ENCODE assay signal across 19 cellular contexts in genomic region chr2:187435078-187435477, GRCh38.
"Had no signal": no experiment of that assay in that cellular context is flagged by ENCODE, and none has a peak within 500 bp of the region (broad histone marks: within the 10 kb centered on the region; RNA-seq: fewer than 3 reads in every experiment).

No MANE protein-coding gene starts in this region.

- H3K4me3 ChIP-seq: prostate gland, right atrium auricular region, upper lobe of right lung had no signal

- H3K27ac ChIP-seq: epithelial cell of prostate, prostate gland, right atrium auricular region, upper lobe of right lung had no signal

- H3K27ac Mint-ChIP-seq: activated CD4-positive, alpha-beta memory T cell treated with anti-CD3 and anti-CD28 coated beads for 36 hours; activated CD4-positive, alpha-beta T cell treated with anti-CD3 and anti-CD28 coated beads for 36 hours; activated naive CD8-positive, alpha-beta T cell; activated T-helper 1 cell treated with anti-CD3 and anti-CD28 coated beads, Interleukin-12 subunit alpha, Interleukin-12 subunit beta, Interleukin-2, Interleukin-4 antibody, amounts not matched to agents 30 ng/mL and 10 ng/mL and 1 ng/mL, durations not matched to agents 14 hours and 24 hours and 36 hours; dendritic cell treated with granulocyte-macrophage colony-stimulating factor and Interleukin-4, amounts not matched to agents 40 ng/mL and 50 ng/mL, for 4 days; effector memory CD8-positive, alpha-beta T cell; naive thymus-derived CD8-positive, alpha-beta T cell; T-helper 1 cell treated with Interleukin-12 subunit alpha and Interleukin-12 subunit beta and Interleukin-4 antibody, amounts not matched to agents 30 μg/mL and 1 μg/mL, for 36 hours had no signal

- H3K9me3 Mint-ChIP-seq: activated CD4-positive, alpha-beta memory T cell treated with anti-CD3 and anti-CD28 coated beads for 36 hours; activated T-helper 1 cell treated with anti-CD3 and anti-CD28 coated beads, Interleukin-12 subunit alpha, Interleukin-12 subunit beta, Interleukin-2, Interleukin-4 antibody, amounts not matched to agents 30 ng/mL and 10 ng/mL and 1 ng/mL, durations not matched to agents 14 hours and 24 hours and 36 hours; dendritic cell treated with granulocyte-macrophage colony-stimulating factor and Interleukin-4, amounts not matched to agents 40 ng/mL and 50 ng/mL, for 4 days; naive thymus-derived CD8-positive, alpha-beta T cell; T-helper 1 cell treated with Interleukin-12 subunit alpha and Interleukin-12 subunit beta and Interleukin-4 antibody, amounts not matched to agents 30 μg/mL and 1 μg/mL, for 36 hours had no signal

- H3K36me3 Mint-ChIP-seq: activated CD4-positive, alpha-beta memory T cell treated with anti-CD3 and anti-CD28 coated beads for 36 hours; activated naive CD8-positive, alpha-beta T cell; naive thymus-derived CD8-positive, alpha-beta T cell had no signal

- ATAC-seq: activated CD4-positive, alpha-beta T cell treated with anti-CD3 and anti-CD28 coated beads for 36 hours; effector memory CD8-positive, alpha-beta T cell; left ventricle myocardium superior; upper lobe of right lung had no signal

- FAIRE-seq: frontal cortex had no signal

- H3K36me3 ChIP-seq: prostate gland, right atrium auricular region, upper lobe of right lung had no signal

- DNase-seq: activated CD4-positive, alpha-beta memory T cell treated with anti-CD3 and anti-CD28 coated beads for 36 hours; activated CD4-positive, alpha-beta T cell treated with anti-CD3 and anti-CD28 coated beads for 36 hours; activated gamma-delta T cell treated with Interleukin-2 at 50 U/mL for 16 hours; activated T-cell treated with anti-CD3 and anti-CD28 coated beads for 4 hours; effector memory CD8-positive, alpha-beta T cell; head of caudate nucleus; left ventricle myocardium superior; mesenchymal stem cell; naive thymus-derived CD8-positive, alpha-beta T cell; stimulated activated CD4-positive, alpha-beta T cell treated with anti-CD3 and anti-CD28 coated beads, Interleukin-2, amount 100 ng/mL, for 48 hours; upper lobe of right lung had no signal

- H3K27me3 ChIP-seq: right atrium auricular region, upper lobe of right lung had no signal

- H3K9me3 ChIP-seq: prostate gland, right atrium auricular region, upper lobe of right lung had no signal

- H3K4me1 ChIP-seq: prostate gland, upper lobe of right lung had no signal

- H3K27me3 Mint-ChIP-seq: activated CD4-positive, alpha-beta memory T cell treated with anti-CD3 and anti-CD28 coated beads for 36 hours; activated CD4-positive, alpha-beta T cell treated with anti-CD3 and anti-CD28 coated beads for 36 hours; activated naive CD8-positive, alpha-beta T cell; dendritic cell treated with granulocyte-macrophage colony-stimulating factor and Interleukin-4, amounts not matched to agents 40 ng/mL and 50 ng/mL, for 4 days; effector memory CD8-positive, alpha-beta T cell; naive thymus-derived CD8-positive, alpha-beta T cell had no signal

- H3K4me3 Mint-ChIP-seq: activated CD4-positive, alpha-beta memory T cell treated with anti-CD3 and anti-CD28 coated beads for 36 hours; activated CD4-positive, alpha-beta T cell treated with anti-CD3 and anti-CD28 coated beads for 36 hours; activated naive CD8-positive, alpha-beta T cell; activated T-helper 1 cell treated with anti-CD3 and anti-CD28 coated beads, Interleukin-12 subunit alpha, Interleukin-12 subunit beta, Interleukin-2, Interleukin-4 antibody, amounts not matched to agents 30 ng/mL and 10 ng/mL and 1 ng/mL, durations not matched to agents 14 hours and 24 hours and 36 hours; dendritic cell treated with granulocyte-macrophage colony-stimulating factor and Interleukin-4, amounts not matched to agents 40 ng/mL and 50 ng/mL, for 4 days; effector memory CD8-positive, alpha-beta T cell; naive thymus-derived CD8-positive, alpha-beta T cell; T-helper 1 cell treated with Interleukin-12 subunit alpha and Interleukin-12 subunit beta and Interleukin-4 antibody, amounts not matched to agents 30 μg/mL and 1 μg/mL, for 36 hours had no signal

- H3K4me1 Mint-ChIP-seq: naive thymus-derived CD8-positive, alpha-beta T cell had no signal
